8 cellular contexts compared by ENCODE assay signal in the genomic region with DNA sequence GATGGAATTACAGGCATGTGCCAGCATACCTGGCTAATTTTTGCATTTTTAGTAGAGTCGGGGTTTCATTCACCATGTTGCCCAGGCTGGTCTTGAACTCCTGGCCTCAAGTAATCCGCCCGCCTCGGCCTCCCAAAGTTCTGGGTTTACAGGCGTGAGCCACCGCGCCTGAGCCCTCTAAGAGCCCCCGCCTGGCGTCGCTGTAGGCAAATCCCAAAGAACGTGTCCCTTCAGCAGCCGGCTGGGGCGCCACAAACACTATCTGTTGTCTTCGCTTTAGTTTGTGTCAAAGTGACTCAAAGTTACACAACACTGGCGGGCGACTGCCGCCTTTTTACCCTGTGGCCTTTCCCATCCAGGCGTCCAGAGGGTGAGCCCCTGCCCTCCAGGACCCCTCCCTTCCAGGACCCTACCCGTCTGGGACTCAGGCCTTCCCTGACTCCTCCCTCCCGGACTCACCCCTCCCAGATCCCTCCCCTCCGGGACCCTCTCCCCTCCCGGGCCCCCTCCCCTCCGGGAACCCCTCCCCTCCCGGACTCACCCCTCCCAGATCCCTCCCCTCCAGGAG. TPM values are rescaled to one million over a fixed set of nuclear protein-coding genes. Genes with fewer than 3 reads are reported as not detected.
DNase-seq lines count a peak whose midpoint lies in the region; ATAC-seq and TF ChIP-seq lines count a peak whose summit lies in the region.

No MANE protein-coding gene starts in this region.

- peak; percentile 95 for TF ChIP-seq CTCF in GM10248 (IDR thresholded peaks at IDR 0.05; ENCODE audit: control extremely low read depth, extremely low read depth, low read depth, missing control alignments)
- peak; percentile 78 to 97 (median 96) for TF ChIP-seq CTCF in adrenal gland (IDR thresholded peaks at IDR 0.05)
- peak; percentile 91 for TF ChIP-seq CTCF in left ventricle myocardium inferior (IDR thresholded peaks at IDR 0.05; ENCODE audit: borderline replicate concordance)
- TF ChIP-seq CTCF in upper lobe of left lung (IDR thresholded peaks at IDR 0.05) = peak; percentile 87 to 95 (median 91)

- ATAC-seq in HG02798 (IDR thresholded peaks at IDR 0.05; ENCODE audit: poor library complexity, unreplicated experiment) (peak; percentile 30), upper lobe of left lung (ENCODE audit: low FRiP score in 2 of 2) (peak; percentile 83 to 87)

- H3K27me3 ChIP-seq in adrenal gland (no peaks in the 10 kb centered on the region), left ventricle myocardium inferior (ENCODE audit: low read depth) (no peaks in the 10 kb centered on the region), upper lobe of left lung (no peaks in the 10 kb centered on the region)

- H3K4me3 ChIP-seq in adrenal gland = peak overlapping the region in 2 of 4 donors; percentile 68 to 80
- peak overlapping the region; percentile 94 for H3K4me3 ChIP-seq in left ventricle myocardium inferior
- peak overlapping the region; percentile 57 to 99 (median 90) for H3K4me3 ChIP-seq in upper lobe of left lung

- intact Hi-C loops in adrenal gland (cut with DNase I) (loop anchor here (2.0 to 10.0 kb wide), 6 partner anchors 53 to 493 kb away; partner anchors contain the start of genes LAMA5 (in 1 of the 2) and MRGBP (in 1 of the 2)), left ventricle myocardium inferior (cut with micrococcal nuclease) (loop anchor here (5.0 kb wide), 1 partner anchor 80 kb away; no protein-coding TSS in a partner anchor), posterior vena cava (cut with DNase I) (loop anchor here (2.0 to 5.0 kb wide), 2 partner anchors 80 to 81 kb away; no protein-coding TSS in a partner anchor)

- peak overlapping the region; percentile 95 to 99 (median 98) for H3K27ac ChIP-seq in adrenal gland
- H3K27ac ChIP-seq in left ventricle myocardium inferior (replicated peaks) = peak overlapping the region; percentile 99
- peak overlapping the region; percentile 97 to 99 (median 98) for H3K27ac ChIP-seq in upper lobe of left lung

- DNase-seq in GM10248 (ENCODE audit: extremely low spot score) = peak; percentile 89
- peak; percentile 87 for DNase-seq in NCI-H1436 (lab: John Stamatoyannopoulos, UW)
- DNase-seq in T follicular helper cell (ENCODE audit: low read depth) = peak; percentile 81
- DNase-seq in adrenal gland = peak; percentile 88 to 98 (median 97)
- DNase-seq in left ventricle myocardium inferior = peak; percentile 92
- DNase-seq in posterior vena cava (ENCODE audit: low spot score) = peak; percentile 98
- DNase-seq in upper lobe of left lung = peak; percentile 88 to 95

- peak in 1 of 2 donors; percentile 72 for TF ChIP-seq POLR2A in adrenal gland (IDR thresholded peaks at IDR 0.05)
- TF ChIP-seq POLR2A in upper lobe of left lung (IDR thresholded peaks at IDR 0.05) = peak in 1 of 4 donors; percentile 33

- no peaks in the 10 kb centered on the region for H3K9me3 ChIP-seq in adrenal gland (replicated peaks in 1 of 3)
- H3K9me3 ChIP-seq in left ventricle myocardium inferior (replicated peaks) = no peaks in the 10 kb centered on the region
- no peaks in the 10 kb centered on the region for H3K9me3 ChIP-seq in upper lobe of left lung

- no peak for TF ChIP-seq EP300 in upper lobe of left lung (IDR thresholded peaks at IDR 0.05)

- 0 to 3% (median 3%) methylated on average over 7 to 24 of the region's 24 CpGs for WGBS in adrenal gland, 4 donors
- WGBS in upper lobe of left lung, 2 donors = 2 to 3% methylated on average over 6 to 23 of the region's 24 CpGs

- CTCF ChIA-PET in GM10248 (lab: Yijun Ruan, JAX) = interaction anchor here (0.7 to 5.0 kb wide), 22 partner anchors 8 to 492 kb away, joined by 3 to 40 read pairs (median 4); partner anchors contain the start of gene RPS21

- POLR2A ChIA-PET in GM10248 (lab: Yijun Ruan, JAX) = no interaction called here

- H3K4me1 ChIP-seq in adrenal gland (replicated peaks in 1 of 2) (peaks cover 25 to 31% of the 10 kb centered on the region in 2 donors), left ventricle myocardium inferior (peaks cover 54% of the 10 kb centered on the region), upper lobe of left lung (peaks cover 22 to 41% (median 26%) of the 10 kb centered on the region in 4 donors)

- H3K36me3 ChIP-seq in adrenal gland (replicated peaks in 1 of 2) (peaks cover 0 to 27% of the 10 kb centered on the region in 2 donors), left ventricle myocardium inferior (peaks cover 41% of the 10 kb centered on the region), upper lobe of left lung (peaks cover 10 to 47% (median 24%) of the 10 kb centered on the region in 4 donors)

RNA-seq across cellular contexts. Expression of gene ADRM1, which starts 0.9 kb away (rescaled TPM):
- total RNA-seq in adrenal gland (100 to 1,000 TPM in 6 of 8 donors, 10 to 100 TPM in 2; 87.2 to 220 (median 144) TPM), left ventricle myocardium inferior (70.5 TPM), posterior vena cava (10 to 100 TPM; 60.9 to 70.3 TPM), upper lobe of left lung (100 to 1,000 TPM in 2 of 6 donors, 10 to 100 TPM in 4; 57.6 to 158 (median 91.6) TPM)
- polyA plus RNA-seq in adrenal gland = 100 to 1,000 TPM in 1 of 3 donors, 10 to 100 TPM in 2; 50.6 to 125 (median 95.6) TPM
